25 cellular contexts compared by ENCODE assay signal in the genomic region with DNA sequence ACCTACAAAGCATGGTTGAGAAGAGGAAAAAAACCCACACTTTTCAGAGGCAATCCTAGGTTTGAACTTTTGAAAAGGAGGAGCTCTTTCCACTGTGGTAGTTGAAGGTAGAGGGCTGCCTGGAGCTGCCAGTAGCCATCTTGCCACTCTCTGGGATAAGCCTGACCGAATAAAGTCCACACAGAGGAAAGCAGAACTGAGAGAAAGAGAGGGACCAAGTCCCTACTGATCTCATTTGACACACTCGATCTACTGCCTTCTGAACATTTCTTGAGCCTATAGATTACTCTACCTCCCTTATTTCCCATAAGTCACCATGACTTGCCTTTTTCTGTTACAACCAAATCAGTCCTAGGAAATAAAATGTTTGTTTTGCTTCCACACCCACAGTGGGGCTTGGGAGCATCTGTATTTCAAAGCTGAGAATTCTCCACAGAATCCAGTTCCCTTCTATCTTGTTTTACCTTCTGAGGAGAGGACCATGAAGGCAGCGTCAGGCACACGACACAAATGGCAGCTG.
"Had no signal": no experiment of that assay in that cellular context is flagged by ENCODE, and none has a peak within 500 bp of the region (broad histone marks: within the 10 kb centered on the region; RNA-seq: fewer than 3 reads in every experiment).

No MANE protein-coding gene starts in this region.

- H3K4me1 Mint-ChIP-seq: mesothelial cell of epicardium, natural killer cell had no signal

- H3K4me3 Mint-ChIP-seq: activated CD4-positive, alpha-beta memory T cell treated with anti-CD3 and anti-CD28 coated beads for 36 hours; activated naive CD8-positive, alpha-beta T cell treated with anti-CD3 and anti-CD28 coated beads for 36 hours; effector memory CD8-positive, alpha-beta T cell; mesothelial cell of epicardium; natural killer cell; stimulated activated naive CD8-positive, alpha-beta T cell treated with anti-CD3 and anti-CD28 coated beads, Interleukin-15, Interleukin-2, amounts not matched to agents 100 ng/mL and 50 ng/mL, for 24 hours had no signal

- H3K9me3 Mint-ChIP-seq: activated CD4-positive, alpha-beta memory T cell treated with anti-CD3 and anti-CD28 coated beads for 36 hours; activated naive CD8-positive, alpha-beta T cell treated with anti-CD3 and anti-CD28 coated beads for 36 hours; effector memory CD8-positive, alpha-beta T cell; mesothelial cell of epicardium; natural killer cell; stimulated activated naive CD8-positive, alpha-beta T cell treated with anti-CD3 and anti-CD28 coated beads, Interleukin-15, Interleukin-2, amounts not matched to agents 100 ng/mL and 50 ng/mL, for 24 hours had no signal

- H3K4me3 ChIP-seq: colonic mucosa, dorsolateral prefrontal cortex, gastrocnemius medialis, left lung, ovary, prostate gland, tibial artery had no signal

- H3K27ac Mint-ChIP-seq: activated CD4-positive, alpha-beta memory T cell treated with anti-CD3 and anti-CD28 coated beads for 36 hours; activated naive CD8-positive, alpha-beta T cell treated with anti-CD3 and anti-CD28 coated beads for 36 hours; effector memory CD8-positive, alpha-beta T cell; mesothelial cell of epicardium; natural killer cell; stimulated activated naive CD8-positive, alpha-beta T cell treated with anti-CD3 and anti-CD28 coated beads, Interleukin-15, Interleukin-2, amounts not matched to agents 100 ng/mL and 50 ng/mL, for 24 hours had no signal

- H3K9me3 ChIP-seq: colonic mucosa, gastrocnemius medialis, left lung, ovary, prostate gland, tibial artery had no signal

- DNase-seq: activated CD4-positive, alpha-beta memory T cell treated with anti-CD3 and anti-CD28 coated beads for 36 hours; activated CD4-positive, alpha-beta T cell treated with anti-CD3 and anti-CD28 coated beads for 48 hours; activated CD4-positive, CD25-positive, alpha-beta regulatory T cell; activated naive CD4-positive, alpha-beta T cell treated with Interleukin-2 at 50 U/mL for 16 hours; activated naive CD8-positive, alpha-beta T cell treated with anti-CD3 and anti-CD28 coated beads for 36 hours; activated T-cell treated with anti-CD3 and anti-CD28 coated beads, Interleukin-2, amount 50 U/mL, for 48 hours; colonic mucosa; dorsolateral prefrontal cortex; effector memory CD8-positive, alpha-beta T cell; gastrocnemius medialis; hippocampal formation; kidney glomerular epithelial cell; left lung; natural killer cell; ovary; stimulated activated CD4-positive, alpha-beta T cell treated with anti-CD3 and anti-CD28 coated beads, Interleukin-4, amount 100 ng/mL, for 4 hours; substantia nigra; T-helper 9 cell; tibial artery had no signal

- H3K27me3 ChIP-seq: colonic mucosa, dorsolateral prefrontal cortex, gastrocnemius medialis, left lung, ovary, tibial artery had no signal

- H3K27ac ChIP-seq: colonic mucosa, dorsolateral prefrontal cortex, gastrocnemius medialis, left lung, ovary, prostate gland, tibial artery had no signal

- FAIRE-seq: bronchial epithelial cell, endothelial cell of umbilical vein had no signal

- H3K36me3 ChIP-seq: colonic mucosa, gastrocnemius medialis, left lung, ovary, prostate gland, tibial artery had no signal

- H3K36me3 Mint-ChIP-seq: activated CD4-positive, alpha-beta memory T cell treated with anti-CD3 and anti-CD28 coated beads for 36 hours; activated naive CD8-positive, alpha-beta T cell treated with anti-CD3 and anti-CD28 coated beads for 36 hours; mesothelial cell of epicardium; natural killer cell had no signal

- H3K4me1 ChIP-seq: colonic mucosa, gastrocnemius medialis, left lung, prostate gland, tibial artery had no signal

- ATAC-seq: effector memory CD8-positive, alpha-beta T cell; esophagus mucosa; gastrocnemius medialis; left lung; natural killer cell had no signal
